26 cellular contexts compared by ENCODE assay signal in genomic region chr6:132977413-132977812, GRCh38.
"Had no signal": no experiment of that assay in that cellular context is flagged by ENCODE, and none has a peak within 500 bp of the region (broad histone marks: within the 10 kb centered on the region; RNA-seq: fewer than 3 reads in every experiment).

No MANE protein-coding gene starts in this region.

- H3K27me3 ChIP-seq: suprapubic skin, testis, thyroid gland, tibial artery, tibial nerve, transverse colon, upper lobe of left lung, uterus, vagina had no signal

- FAIRE-seq: urothelium cell line had no signal

- ATAC-seq: stimulated activated effector memory CD8-positive, alpha-beta T cell treated with anti-CD3 and anti-CD28 coated beads, Interleukin-12 subunit alpha, Interleukin-12 subunit beta, amount 100 ng/mL, for 72 hours; stimulated activated memory B cell treated with anti-CD40 and anti-IgM and Interleukin-4, amounts not matched to agents 10 μg/mL and 1 μg/mL and 100 μg/mL, for 72 hours; stimulated activated naive B cell treated with anti-CD40 and anti-IgM and Interleukin-4, amounts not matched to agents 10 μg/mL and 1 μg/mL and 100 μg/mL, for 72 hours; stimulated activated naive CD8-positive, alpha-beta T cell treated with anti-CD3 and anti-CD28 coated beads, Interleukin-15, amount 100 ng/mL, for 72 hours; stimulated activated naive CD8-positive, alpha-beta T cell treated with anti-CD3 and anti-CD28 coated beads, Interleukin-15, Interleukin-2, amounts not matched to agents 100 U/mL and 50 U/mL, for 24 hours; upper lobe of right lung had no signal

- H3K9me3 ChIP-seq: stomach, suprapubic skin, testis, thoracic aorta, thyroid gland, tibial artery, tibial nerve, transverse colon, upper lobe of left lung, upper lobe of right lung, uterus, vagina had no signal

- DNase-seq: stimulated activated CD4-positive, alpha-beta T cell treated with anti-CD3 and anti-CD28 coated beads, Interleukin-2, amount 100 ng/mL, for 48 hours; stimulated activated CD4-positive, alpha-beta T cell treated with anti-CD3 and anti-CD28 coated beads, Interleukin-4, amount 100 ng/mL, for 1 hour; stimulated activated CD4-positive, alpha-beta T cell treated with anti-CD3 and anti-CD28 coated beads, Interleukin-4, amount 100 ng/mL, for 24 hours; stimulated activated CD4-positive, alpha-beta T cell treated with anti-CD3 and anti-CD28 coated beads, Interleukin-4, amount 100 ng/mL, for 4 hours; stimulated activated CD8-positive, alpha-beta memory T cell treated with anti-CD3 and anti-CD28 coated beads, Interleukin-4, amount 100 ng/mL, for 48 hours; stimulated activated naive B cell treated with anti-CD40 and anti-IgM and Interleukin-4, amounts not matched to agents 10 μg/mL and 1 μg/mL and 100 μg/mL, for 72 hours; stimulated activated naive CD4-positive, alpha-beta T cell; stimulated activated naive CD4-positive, alpha-beta T cell treated with Interleukin-2 at 50 U/mL for 16 hours; stimulated activated naive CD8-positive, alpha-beta T cell treated with anti-CD3 and anti-CD28 coated beads, Interleukin-15, amount 100 ng/mL, for 72 hours; stimulated activated naive CD8-positive, alpha-beta T cell treated with anti-CD3 and anti-CD28 coated beads, Interleukin-15, Interleukin-2, amounts not matched to agents 100 U/mL and 50 U/mL, for 24 hours; stomach; substantia nigra; testis; thyroid gland; tibial artery; transverse colon; upper lobe of left lung; upper lobe of right lung; uterus had no signal

- H3K27ac ChIP-seq: stomach, suprapubic skin, testis, thoracic aorta, thyroid gland, tibial artery, tibial nerve, transverse colon, upper lobe of left lung, upper lobe of right lung, uterus, vagina had no signal

- H3K36me3 ChIP-seq: stomach, suprapubic skin, thoracic aorta, thyroid gland, tibial artery, tibial nerve, transverse colon, upper lobe of left lung, upper lobe of right lung, uterus, vagina had no signal

- H3K4me1 ChIP-seq: stomach, suprapubic skin, testis, thyroid gland, tibial artery, tibial nerve, transverse colon, upper lobe of left lung, upper lobe of right lung, uterus, vagina had no signal

- H3K4me3 ChIP-seq: stomach, suprapubic skin, testis, thoracic aorta, thyroid gland, tibial artery, tibial nerve, transverse colon, upper lobe of left lung, upper lobe of right lung, uterus, vagina had no signal
